10 cellular contexts compared by ENCODE assay signal in genomic region chr17:30336369-30337171, GRCh38. TPM values are rescaled to one million over a fixed set of nuclear protein-coding genes. Genes with fewer than 3 reads are reported as not detected.
DNase-seq lines count a peak whose midpoint lies in the region; ATAC-seq and TF ChIP-seq lines count a peak whose summit lies in the region.
"Had no signal": no experiment of that assay in that cellular context is flagged by ENCODE, and none has a peak within 500 bp of the region (broad histone marks: within the 10 kb centered on the region; RNA-seq: fewer than 3 reads in every experiment).

No MANE protein-coding gene starts in this region.

- H3K4me1 ChIP-seq in body of pancreas = peaks cover 33% of the 10 kb centered on the region
- peaks cover 1 to 2% of the 10 kb centered on the region in 2 donors for H3K4me1 ChIP-seq in lung (ENCODE audit: control insufficient read depth in 2 of 2, insufficient read depth in 2 of 2, low read length in 2 of 2)
- peaks cover 13 to 23% (median 17%) of the 10 kb centered on the region in 4 donors for H3K4me1 ChIP-seq in upper lobe of left lung

- TF ChIP-seq CTCF in body of pancreas (IDR thresholded peaks at IDR 0.05) = peak in 6 of 7 experiments; percentile 47 to 79 (median 76)
- peak; percentile 30 for TF ChIP-seq CTCF in lung (IDR thresholded peaks at IDR 0.05; ENCODE audit: control extremely low read depth, extremely low read depth)
- peak; percentile 49 to 77 (median 67) for TF ChIP-seq CTCF in upper lobe of left lung (IDR thresholded peaks at IDR 0.05)

- DNase-seq in NCI-H1417 (lab: John Stamatoyannopoulos, UW) (peak; percentile 57 to 79 (median 67)), NCI-H1417 treated with DMSO at 0.1 percent for 48 hours (lab: John Stamatoyannopoulos, UW) (no peak), NCI-H1694 (lab: John Stamatoyannopoulos, UW) (peak; percentile 77), body of pancreas (peak; percentile 64 to 80 (median 74)), lung (ENCODE audit: low spot score) (peak; percentile 57), upper lobe of left lung (peak in 1 of 2 donors; percentile 44), GM19238 (ENCODE audit: insufficient read length, low spot score) (no peak)
- DNase-seq in T-helper 2 cell treated with Interferon-gamma antibody and Interleukin-4, amounts not matched to agents 5 μg/mL and 100 μg/mL, for 36 hours (ENCODE audit: low spot score) = peak; percentile 52

- no peak for TF ChIP-seq EP300 in upper lobe of left lung (IDR thresholded peaks at IDR 0.05)

- intact Hi-C loops in body of pancreas (cut with DNase I) = loop anchor here (10.0 kb wide), 1 partner anchor 232 kb away; no protein-coding TSS in a partner anchor

- 21 to 23% methylated on average over 8 of the region's 8 CpGs for whole genome bisulfite sequencing in body of pancreas, 2 donors
- 48 to 49% methylated on average over 8 of the region's 8 CpGs for WGBS in lung, 2 donors
- 50% methylated on average over 8 of the region's 8 CpGs for WGBS in upper lobe of left lung, 2 donors

- peak in 1 of 3 donors; percentile 7 for TF ChIP-seq POLR2A in body of pancreas (IDR thresholded peaks at IDR 0.05)
- TF ChIP-seq POLR2A in upper lobe of left lung (IDR thresholded peaks at IDR 0.05) = no peak

- peaks cover 32% of the 10 kb centered on the region for H3K4me1 Mint-ChIP-seq in T-helper 2 cell treated with Interferon-gamma antibody and Interleukin-4, amounts not matched to agents 5 μg/mL and 100 μg/mL, for 36 hours (ENCODE audit: low read depth)

- H3K4me3 ChIP-seq in body of pancreas = no peak overlapping the region
- H3K4me3 ChIP-seq in lung = no peak overlapping the region
- no peak overlapping the region for H3K4me3 ChIP-seq in upper lobe of left lung
- H3K4me3 ChIP-seq: BLaER1 had no signal

- ATAC-seq in body of pancreas (peak; percentile 85), lung (ENCODE audit: insufficient read depth, low FRiP score) (peak; percentile 43), upper lobe of left lung (ENCODE audit: low FRiP score in 2 of 2) (peak; percentile 75 to 76)

- no peaks in the 10 kb centered on the region for H3K36me3 ChIP-seq in body of pancreas (replicated peaks in 1 of 2; ENCODE audit: insufficient read depth in 1 of 2, low read depth in 2 of 2)
- no peaks in the 10 kb centered on the region for H3K36me3 ChIP-seq in lung (ENCODE audit: control insufficient read depth in 2 of 2, insufficient read depth in 2 of 2, low read length in 2 of 2)
- H3K36me3 ChIP-seq in upper lobe of left lung = no peaks in the 10 kb centered on the region
- H3K36me3 ChIP-seq: BLaER1 had no signal

- H3K4me3 Mint-ChIP-seq in T-helper 2 cell treated with Interferon-gamma antibody and Interleukin-4, amounts not matched to agents 5 μg/mL and 100 μg/mL, for 36 hours = no peak overlapping the region

- no peaks in the 10 kb centered on the region for H3K9me3 ChIP-seq in body of pancreas
- no peaks in the 10 kb centered on the region for H3K9me3 ChIP-seq in lung (ENCODE audit: control insufficient read depth in 2 of 2, insufficient read depth in 1 of 2, low read length in 1 of 2)
- no peaks in the 10 kb centered on the region for H3K9me3 ChIP-seq in upper lobe of left lung
- H3K9me3 ChIP-seq: BLaER1 had no signal

- H3K27me3 ChIP-seq in body of pancreas (no peaks in the 10 kb centered on the region), lung (ENCODE audit: control insufficient read depth, insufficient read depth) (no peaks in the 10 kb centered on the region), upper lobe of left lung (no peaks in the 10 kb centered on the region)
- H3K27me3 ChIP-seq: BLaER1 had no signal

- H3K36me3 Mint-ChIP-seq in T-helper 2 cell treated with Interferon-gamma antibody and Interleukin-4, amounts not matched to agents 5 μg/mL and 100 μg/mL, for 36 hours (ENCODE audit: low read depth) = no peaks in the 10 kb centered on the region

- H3K9me3 Mint-ChIP-seq in T-helper 2 cell treated with Interferon-gamma antibody and Interleukin-4, amounts not matched to agents 5 μg/mL and 100 μg/mL, for 36 hours = no peaks in the 10 kb centered on the region

- H3K27ac Mint-ChIP-seq in T-helper 2 cell treated with Interferon-gamma antibody and Interleukin-4, amounts not matched to agents 5 μg/mL and 100 μg/mL, for 36 hours = no peak overlapping the region

- no peaks in the 10 kb centered on the region for H3K27me3 Mint-ChIP-seq in T-helper 2 cell treated with Interferon-gamma antibody and Interleukin-4, amounts not matched to agents 5 μg/mL and 100 μg/mL, for 36 hours (ENCODE audit: low read depth)

- H3K27ac ChIP-seq in body of pancreas = peak overlapping the region in 3 of 4 donors; percentile 11 to 71 (median 44)
- H3K27ac ChIP-seq in lung (ENCODE audit: low read depth in 1 of 2, low read length in 1 of 2) = no peak overlapping the region
- peak overlapping the region in 1 of 4 donors; percentile 5 for H3K27ac ChIP-seq in upper lobe of left lung
- H3K27ac ChIP-seq: BLaER1 had no signal

RNA-seq across cellular contexts. Expression of gene TMIGD1, which starts 2.7 kb away (rescaled TPM):
- total RNA-seq in body of pancreas (not detected), lung (not detected), upper lobe of left lung (not detected)
- polyA plus RNA-seq in lung = not detected
- total RNA-seq: mononuclear cell had no signal

RNA-seq across cellular contexts. Expression of gene CPD, which starts 42.2 kb away (rescaled TPM):
- 10 to 100 TPM; 30.0 to 68.0 TPM for total RNA-seq in body of pancreas
- total RNA-seq in lung = 100 to 1,000 TPM; 106 to 126 TPM
- polyA plus RNA-seq in lung = 10 to 100 TPM; 11.1 to 69.8 TPM
- total RNA-seq in upper lobe of left lung = 100 to 1,000 TPM in 4 of 6 donors, 10 to 100 TPM in 2; 49.4 to 132 (median 104) TPM

RNA-seq across cellular contexts. Expression of gene BLMH, which starts 44.8 kb away (rescaled TPM):
- 10 to 100 TPM; 18.7 to 48.1 TPM for total RNA-seq in body of pancreas
- total RNA-seq in lung = 10 to 100 TPM; 25.9 to 50.9 TPM
- polyA plus RNA-seq in lung = 10 to 100 TPM; 10.5 to 17.3 TPM
- 10 to 100 TPM; 16.4 to 33.6 (median 22.4) TPM for total RNA-seq in upper lobe of left lung

Comparison
In these comparisons a context has a peak if more than half of its experiments do, and no peak if none do; other contexts are left out.
1. DNase-seq: peak in NCI-H1417 (3 of 3), NCI-H1694 (single experiment), T-helper 2 cell treated with Interferon-gamma antibody and Interleukin-4, amounts not matched to agents 5 μg/mL and 100 μg/mL, for 36 hours (single experiment), body of pancreas (4 of 4) and lung (single experiment); none in NCI-H1417 treated with DMSO at 0.1 percent for 48 hours (single experiment) and GM19238 (single experiment).
2. H3K27ac ChIP-seq: peak in body of pancreas (3 of 4); none in lung (0 of 2).
3. Peak in every context shown above with its lines, with median percentiles within 50 percentile points of each other: ATAC-seq and CTCF ChIP-seq.